ENCODE assay signal across 21 cellular contexts in genomic region chr20:11153819-11154218, GRCh38.
DNase-seq lines count a peak whose midpoint lies in the region; ATAC-seq, FAIRE-seq and TF ChIP-seq lines count a peak whose summit lies in the region.
"Had no signal": no experiment of that assay in that cellular context is flagged by ENCODE, and none has a peak within 500 bp of the region (broad histone marks: within the 10 kb centered on the region; RNA-seq: fewer than 3 reads in every experiment).

No MANE protein-coding gene starts in this region.

- H3K9ac ChIP-seq in mammary epithelial cell (ENCODE audit: insufficient read depth, low read length): no peak overlapping the region

- POLR2A ChIA-PET in BJ (lab: Charles Lee): no interaction called here

- FAIRE-seq in pancreas (lab: Jason Lieb, UNC): no peak

- DNase-seq in BJ (ENCODE audit: low read depth) (peak; percentile 50), M059J (ENCODE audit: low read depth) (peak; percentile 28), dedifferentiated amniotic fluid mesenchymal stem cell (ENCODE audit: extremely low spot score) (peak; percentile 90), pancreas (no peak), mammary epithelial cell (no peak), vagina (ENCODE audit: extremely low spot score in 2 of 2) (no peak), adrenal gland (no peak), tibial nerve (ENCODE audit: low spot score in 2 of 2) (no peak)
- DNase-seq: activated naive CD4-positive, alpha-beta T cell treated with Interleukin-2 at 50 U/mL for 16 hours; activated T-cell treated with anti-CD3 and anti-CD28 coated beads, Interleukin-2, amount 50 U/mL, for 24 hours; CD4-positive, alpha-beta memory T cell; effector memory CD8-positive, alpha-beta T cell; GDM1; HCEC 1CT; KBM-7; naive thymus-derived CD8-positive, alpha-beta T cell; ovary; right cardiac atrium had no signal

- H3K36me3 ChIP-seq in BJ (ENCODE audit: control insufficient read depth, insufficient read depth, low read length) (no peaks in the 10 kb centered on the region), pancreas (no peaks in the 10 kb centered on the region), mammary epithelial cell (ENCODE audit: insufficient read depth, low read length) (no peaks in the 10 kb centered on the region), vagina (no peaks in the 10 kb centered on the region), adrenal gland (replicated peaks in 1 of 2) (no peaks in the 10 kb centered on the region), tibial nerve (no peaks in the 10 kb centered on the region)
- H3K36me3 ChIP-seq: esophagus muscularis mucosa, ovary had no signal

- no peaks in the 10 kb centered on the region for H3K9me3 ChIP-seq in pancreas
- H3K9me3 ChIP-seq in mammary epithelial cell (replicated peaks; ENCODE audit: insufficient read depth, low read length): no peaks in the 10 kb centered on the region
- H3K9me3 ChIP-seq in vagina: no peaks in the 10 kb centered on the region
- H3K9me3 ChIP-seq in adrenal gland (replicated peaks in 1 of 3): no peaks in the 10 kb centered on the region
- peaks cover 0 to 11% (median 0%) of the 10 kb centered on the region in 4 donors for H3K9me3 ChIP-seq in tibial nerve
- H3K9me3 ChIP-seq: ovary had no signal

- H3K4me3 ChIP-seq in BJ (ENCODE audit: low read depth, low read length) (no peak overlapping the region), pancreas (no peak overlapping the region), mammary epithelial cell (replicated peaks in 1 of 3; ENCODE audit: insufficient read depth in 1 of 3, low read depth in 2 of 3, low read length in 3 of 3) (no peak overlapping the region), vagina (no peak overlapping the region), adrenal gland (no peak overlapping the region), tibial nerve (no peak overlapping the region)
- H3K4me3 ChIP-seq: esophagus muscularis mucosa, ovary had no signal

- H3K27me3 ChIP-seq in BJ (ENCODE audit: control insufficient read depth, insufficient read depth, low read length) (0 out of 2 replicates have a peak, but pooled peaks cover 1% of the 10 kb centered on the region), pancreas (peaks cover 0 to 3% (median 0%) of the 10 kb centered on the region in 4 donors), mammary epithelial cell (ENCODE audit: insufficient read depth, low read length) (no peaks in the 10 kb centered on the region), vagina (no peaks in the 10 kb centered on the region), adrenal gland (no peaks in the 10 kb centered on the region), tibial nerve (no peaks in the 10 kb centered on the region)
- H3K27me3 ChIP-seq: esophagus muscularis mucosa, ovary had no signal

- in situ Hi-C loops in mammary epithelial cell (cut with MboI; ENCODE audit: low sequenced_read_pairs in 2 of 2): no loop called here

- dilution Hi-C loops in mammary epithelial cell (cut with HindIII; ENCODE audit: low sequenced_read_pairs): no loop called here

- 67 to 68% methylated on average over 1 of the region's 1 CpG for WGBS in pancreas, 2 donors
- 43% methylated on average over 1 of the region's 1 CpG for WGBS in mammary epithelial cell (ENCODE audit: low coverage, missing lambda C conversion rate)
- WGBS in adrenal gland, 4 donors: 52 to 72% (median 63%) methylated on average over 1 of the region's 1 CpG
- WGBS in tibial nerve, 2 donors: 31 to 35% methylated on average over 1 of the region's 1 CpG

- peak overlapping the region in 2 of 4 donors; percentile 39 to 40 for H3K27ac ChIP-seq in pancreas
- H3K27ac ChIP-seq in mammary epithelial cell (ENCODE audit: insufficient read depth, low read depth, low read length): no peak overlapping the region
- H3K27ac ChIP-seq in vagina: no peak overlapping the region
- no peak overlapping the region for H3K27ac ChIP-seq in adrenal gland
- H3K27ac ChIP-seq in tibial nerve: no peak overlapping the region
- H3K27ac ChIP-seq: esophagus muscularis mucosa, ovary had no signal

- BruUV-seq in mammary epithelial cell (replicated peaks; lab: Mats Ljungman, UMichigan): no TSS peak

- peaks cover 0 to 4% (median 3%) of the 10 kb centered on the region in 3 donors for H3K4me1 ChIP-seq in pancreas
- peaks cover 22% of the 10 kb centered on the region for H3K4me1 ChIP-seq in mammary epithelial cell (ENCODE audit: insufficient read depth, low read length)
- peaks cover 3% of the 10 kb centered on the region for H3K4me1 ChIP-seq in vagina
- H3K4me1 ChIP-seq in adrenal gland (replicated peaks in 1 of 2): no peaks in the 10 kb centered on the region
- H3K4me1 ChIP-seq in tibial nerve: no peaks in the 10 kb centered on the region

- H3K4me2 ChIP-seq in mammary epithelial cell (ENCODE audit: insufficient read depth, low read depth, low read length): no peak overlapping the region

- ATAC-seq in pancreas: peak in 3 of 4 donors; percentile 65 to 79 (median 66)
- ATAC-seq: activated CD4-positive, CD25-positive, alpha-beta regulatory T cell treated with anti-CD3 and anti-CD28 coated beads, Interleukin-2, amount 50 U/mL, for 24 hours; effector memory CD8-positive, alpha-beta T cell; naive thymus-derived CD8-positive, alpha-beta T cell; right cardiac atrium; Right ventricle myocardium inferior had no signal

- TF ChIP-seq POLR2A in vagina (IDR thresholded peaks at IDR 0.05) (no peak), adrenal gland (IDR thresholded peaks at IDR 0.05) (no peak), tibial nerve (IDR thresholded peaks at IDR 0.05) (no peak)

- no peaks in the 10 kb centered on the region for H3K79me2 ChIP-seq in mammary epithelial cell (ENCODE audit: insufficient read depth, low read length)

- H4K20me1 ChIP-seq in mammary epithelial cell (ENCODE audit: insufficient read depth, low read length): no peaks in the 10 kb centered on the region

- H2AFZ ChIP-seq in mammary epithelial cell (ENCODE audit: low read depth, low read length): no peak overlapping the region

- TF ChIP-seq CTCF in BJ (IDR thresholded peaks at IDR 0.05; ENCODE audit: insufficient read depth, low read depth, low read length) (no peak), pancreas (IDR thresholded peaks at IDR 0.05) (no peak), mammary epithelial cell (conservative IDR thresholded peaks at IDR 0.05 in 1 of 2, IDR thresholded peaks at IDR 0.05 in 1 of 2; ENCODE audit: extremely low read depth in 1 of 2, insufficient read depth in 1 of 2, low read depth in 1 of 2, low read length in 2 of 2) (no peak), vagina (IDR thresholded peaks at IDR 0.05) (no peak), adrenal gland (IDR thresholded peaks at IDR 0.05) (no peak), tibial nerve (IDR thresholded peaks at IDR 0.05) (no peak)

- CTCF ChIA-PET in BJ (lab: Yijun Ruan, JAX): interaction anchor here (1.6 kb wide), 1 partner anchor 11 kb away, joined by 9 read pairs; no protein-coding TSS in a partner anchor
- CTCF ChIA-PET in mammary epithelial cell (lab: Charles Lee; ENCODE audit: low non-redundant PET): no interaction called here

- no peak for TF ChIP-seq EP300 in tibial nerve (IDR thresholded peaks at IDR 0.05)

- intact Hi-C loops in pancreas (cut with DNase I) (no loop called here), mammary epithelial cell (cut with micrococcal nuclease) (no loop called here), vagina (cut with DNase I) (no loop called here), adrenal gland (cut with DNase I) (no loop called here)

Comparison
In these comparisons a context has a peak if more than half of its experiments do, and no peak if none do; other contexts are left out.
1. DNase-seq: peak in BJ (single experiment), M059J (single experiment) and dedifferentiated amniotic fluid mesenchymal stem cell (single experiment); none in pancreas (0 of 6), mammary epithelial cell (single experiment), vagina (0 of 2), adrenal gland (0 of 7) and tibial nerve (0 of 2).